In the genomic region with DNA sequence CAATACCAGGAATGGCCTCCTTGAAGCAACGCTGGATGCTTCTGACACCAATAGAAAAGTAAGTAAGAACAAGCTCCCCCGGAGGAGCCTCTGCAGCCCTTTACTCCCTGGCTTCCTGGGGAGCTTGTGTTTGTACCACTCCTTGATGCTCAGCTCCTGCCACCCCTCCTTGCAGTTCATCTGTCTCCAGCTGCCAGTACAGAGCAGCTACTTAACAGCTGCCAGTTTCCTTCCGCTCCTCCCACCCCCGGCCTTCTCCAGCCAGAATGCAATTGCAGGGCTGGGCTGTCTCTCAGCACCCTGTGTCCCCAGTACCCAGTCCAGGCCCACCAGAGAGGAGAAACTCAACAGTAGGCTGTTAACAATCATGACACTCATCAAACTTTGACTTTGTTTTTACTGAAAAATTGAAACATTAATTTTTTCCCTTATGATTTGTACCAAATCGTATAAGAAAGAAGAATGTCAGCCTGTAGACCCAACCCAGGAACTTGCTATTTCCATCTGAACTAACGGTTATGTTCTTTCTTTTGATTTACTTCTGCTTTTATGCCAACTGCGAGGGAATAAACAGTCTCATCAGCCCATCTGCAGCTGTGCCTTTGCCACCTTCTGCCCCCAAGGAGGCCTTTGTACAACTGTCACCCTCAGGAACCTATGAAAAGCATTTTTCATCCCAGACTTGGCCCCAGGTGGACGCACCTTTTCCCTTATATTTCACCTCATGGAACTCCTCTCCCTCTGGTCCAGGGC, we compare ENCODE assay signal across 17 cellular contexts.
A peak's percentile ranks its signal among the peaks of the same experiment; 100 is the strongest.
DNase-seq lines count a peak whose midpoint lies in the region; ATAC-seq and TF ChIP-seq lines count a peak whose summit lies in the region.
"Had no signal": no experiment of that assay in that cellular context is flagged by ENCODE, and none has a peak within 500 bp of the region (broad histone marks: within the 10 kb centered on the region; RNA-seq: fewer than 3 reads in every experiment).

No MANE protein-coding gene starts in this region.

- no peaks in the 10 kb centered on the region for H4K20me1 ChIP-seq in neural progenitor cell (ENCODE audit: low read depth)

- peak overlapping the region; percentile 9 for H3K4me3 ChIP-seq in NB4 (ENCODE audit: low read depth, low read length)
- H3K4me3 ChIP-seq in neural progenitor cell = no peak overlapping the region

- peak; percentile 41 for TF ChIP-seq POLR2A in NB4 (IDR thresholded peaks at IDR 0.05; ENCODE audit: extremely low read depth, insufficient read length)

- no peak for TF ChIP-seq CTCF in NB4 (IDR thresholded peaks at IDR 0.05; ENCODE audit: low read depth, low read length)
- TF ChIP-seq CTCF in neural progenitor cell (IDR thresholded peaks at IDR 0.05) = no peak

- H3K79me2 ChIP-seq in neural progenitor cell (ENCODE audit: low read depth) = no peaks in the 10 kb centered on the region

- no peaks in the 10 kb centered on the region for H3K36me3 ChIP-seq in neural progenitor cell

- peak overlapping the region; percentile 30 for H3K4me3 Mint-ChIP-seq in dendritic cell treated with granulocyte-macrophage colony-stimulating factor and Interleukin-4, amounts not matched to agents 40 ng/mL and 50 ng/mL, for 4 days
- no peak overlapping the region for H3K4me3 Mint-ChIP-seq in neural progenitor cell
- H3K4me3 Mint-ChIP-seq in activated naive CD8-positive, alpha-beta T cell treated with anti-CD3 and anti-CD28 coated beads for 36 hours = no peak overlapping the region
- H3K4me3 Mint-ChIP-seq: activated T-helper 17 cell treated with anti-CD3 and anti-CD28 coated beads, Interleukin-2, amount 50 U/mL, for 72 hours; brain; effector memory CD8-positive, alpha-beta T cell had no signal

- H3K27me3 ChIP-seq in neural progenitor cell = no peaks in the 10 kb centered on the region

- H3F3A ChIP-seq in neural progenitor cell (ENCODE audit: low read depth) = no peaks in the 10 kb centered on the region

- peaks cover 2% of the 10 kb centered on the region for H3K4me1 ChIP-seq in neural progenitor cell

- intact Hi-C loops in dendritic cell treated with granulocyte-macrophage colony-stimulating factor and Interleukin-4, amounts not matched to agents 40 ng/mL and 50 ng/mL, for 4 days (cut with micrococcal nuclease) = no loop called here

- H3K9me3 ChIP-seq in neural progenitor cell (ENCODE audit: low read depth) = no peaks in the 10 kb centered on the region

- H3K27ac Mint-ChIP-seq in dendritic cell treated with granulocyte-macrophage colony-stimulating factor and Interleukin-4, amounts not matched to agents 40 ng/mL and 50 ng/mL, for 4 days = peak overlapping the region; percentile 21
- H3K27ac Mint-ChIP-seq in neural progenitor cell = no peak overlapping the region
- no peak overlapping the region for H3K27ac Mint-ChIP-seq in activated naive CD8-positive, alpha-beta T cell treated with anti-CD3 and anti-CD28 coated beads for 36 hours
- H3K27ac Mint-ChIP-seq: activated T-helper 17 cell treated with anti-CD3 and anti-CD28 coated beads, Interleukin-2, amount 50 U/mL, for 72 hours; brain; effector memory CD8-positive, alpha-beta T cell had no signal

- peak overlapping the region; percentile 50 for H2AFZ ChIP-seq in neural progenitor cell (replicated peaks)

- no peak overlapping the region for H3K27ac ChIP-seq in neural progenitor cell

- no peaks in the 10 kb centered on the region for H3K4me1 Mint-ChIP-seq in dendritic cell treated with granulocyte-macrophage colony-stimulating factor and Interleukin-4, amounts not matched to agents 40 ng/mL and 50 ng/mL, for 4 days (ENCODE audit: low read depth)
- no peaks in the 10 kb centered on the region for H3K4me1 Mint-ChIP-seq in neural progenitor cell
- peaks cover 4% of the 10 kb centered on the region for H3K4me1 Mint-ChIP-seq in activated naive CD8-positive, alpha-beta T cell treated with anti-CD3 and anti-CD28 coated beads for 36 hours
- H3K4me1 Mint-ChIP-seq: activated T-helper 17 cell treated with anti-CD3 and anti-CD28 coated beads, Interleukin-2, amount 50 U/mL, for 72 hours; brain had no signal

- H3K36me3 Mint-ChIP-seq in dendritic cell treated with granulocyte-macrophage colony-stimulating factor and Interleukin-4, amounts not matched to agents 40 ng/mL and 50 ng/mL, for 4 days (ENCODE audit: low read depth) = no peaks in the 10 kb centered on the region
- no peaks in the 10 kb centered on the region for H3K36me3 Mint-ChIP-seq in neural progenitor cell
- no peaks in the 10 kb centered on the region for H3K36me3 Mint-ChIP-seq in activated naive CD8-positive, alpha-beta T cell treated with anti-CD3 and anti-CD28 coated beads for 36 hours
- H3K36me3 Mint-ChIP-seq: brain had no signal

- DNase-seq in GDM1 (lab: John Stamatoyannopoulos, UW) = peak; percentile 89
- peak; percentile 93 for DNase-seq in NB4 (ENCODE audit: low read depth)
- DNase-seq in neural progenitor cell (ENCODE audit: low spot score) = peak; percentile 35
- no peak for DNase-seq in activated naive CD8-positive, alpha-beta T cell treated with anti-CD3 and anti-CD28 coated beads for 36 hours
- DNase-seq in NCI-H2029 treated with DMSO at 0.1 percent for 48 hours (lab: John Stamatoyannopoulos, UW) = no peak
- DNase-seq in pons (ENCODE audit: low spot score) = no peak
- DNase-seq: activated CD4-positive, CD25-positive, alpha-beta regulatory T cell treated with anti-CD3 and anti-CD28 coated beads, Interleukin-2, amount 50 U/mL, for 72 hours; effector memory CD8-positive, alpha-beta T cell; mesendoderm; NCI-H1092 treated with DMSO at 0.1 percent for 48 hours; NCI-H510A; stimulated activated CD4-positive, alpha-beta T cell treated with anti-CD3 and anti-CD28 coated beads, Interleukin-2, amount 100 ng/mL, for 24 hours; stimulated activated naive CD4-positive, alpha-beta T cell had no signal

- H3K9me3 Mint-ChIP-seq in dendritic cell treated with granulocyte-macrophage colony-stimulating factor and Interleukin-4, amounts not matched to agents 40 ng/mL and 50 ng/mL, for 4 days = no peaks in the 10 kb centered on the region
- H3K9me3 Mint-ChIP-seq in neural progenitor cell = no peaks in the 10 kb centered on the region
- H3K9me3 Mint-ChIP-seq in activated naive CD8-positive, alpha-beta T cell treated with anti-CD3 and anti-CD28 coated beads for 36 hours = no peaks in the 10 kb centered on the region
- H3K9me3 Mint-ChIP-seq: activated T-helper 17 cell treated with anti-CD3 and anti-CD28 coated beads, Interleukin-2, amount 50 U/mL, for 72 hours; brain; effector memory CD8-positive, alpha-beta T cell had no signal

- no peak overlapping the region for H3K4me2 ChIP-seq in neural progenitor cell

- no peak for ATAC-seq in GM21360 (IDR thresholded peaks at IDR 0.05; ENCODE audit: unreplicated experiment)
- ATAC-seq: activated T-helper 17 cell treated with anti-CD3 and anti-CD28 coated beads, Interleukin-2, amount 50 U/mL, for 72 hours; effector memory CD8-positive, alpha-beta T cell had no signal

- H3K27me3 Mint-ChIP-seq in dendritic cell treated with granulocyte-macrophage colony-stimulating factor and Interleukin-4, amounts not matched to agents 40 ng/mL and 50 ng/mL, for 4 days = no peaks in the 10 kb centered on the region
- H3K27me3 Mint-ChIP-seq in neural progenitor cell (ENCODE audit: insufficient read depth, low read depth) = no peaks in the 10 kb centered on the region
- no peaks in the 10 kb centered on the region for H3K27me3 Mint-ChIP-seq in activated naive CD8-positive, alpha-beta T cell treated with anti-CD3 and anti-CD28 coated beads for 36 hours
- H3K27me3 Mint-ChIP-seq: activated T-helper 17 cell treated with anti-CD3 and anti-CD28 coated beads, Interleukin-2, amount 50 U/mL, for 72 hours; effector memory CD8-positive, alpha-beta T cell had no signal

- H3K9ac ChIP-seq in neural progenitor cell = no peak overlapping the region

Comparison
In these comparisons a context has a peak if more than half of its experiments do, and no peak if none do; other contexts are left out.
1. DNase-seq: peak in GDM1 (single experiment), NB4 (single experiment) and neural progenitor cell (single experiment); none in activated naive CD8-positive, alpha-beta T cell treated with anti-CD3 and anti-CD28 coated beads for 36 hours (single experiment), NCI-H2029 treated with DMSO at 0.1 percent for 48 hours (single experiment) and pons (single experiment).